Comparison of ENCODE assay signal across 28 cellular contexts in genomic region chr6:98260382-98260781, GRCh38.
"Had no signal": no experiment of that assay in that cellular context is flagged by ENCODE, and none has a peak within 500 bp of the region (broad histone marks: within the 10 kb centered on the region; RNA-seq: fewer than 3 reads in every experiment).

No MANE protein-coding gene starts in this region.

- H3K4me1 ChIP-seq: colonic mucosa, esophagus muscularis mucosa, esophagus squamous epithelium, foreskin keratinocyte, gastrocnemius medialis, gastroesophageal sphincter, heart left ventricle, heart right ventricle had no signal

- FAIRE-seq: colon, endometrium, endothelial cell of umbilical vein, frontal cortex had no signal

- H3K9me3 ChIP-seq: colonic mucosa, esophagus muscularis mucosa, esophagus squamous epithelium, gastrocnemius medialis, gastroesophageal sphincter, heart left ventricle, heart right ventricle had no signal

- H3K36me3 ChIP-seq: colonic mucosa, esophagus muscularis mucosa, esophagus squamous epithelium, gastrocnemius medialis, gastroesophageal sphincter, heart left ventricle, heart right ventricle had no signal

- ATAC-seq: effector memory CD8-positive, alpha-beta T cell; esophagus mucosa; foreskin keratinocyte; gastrocnemius medialis; gastroesophageal sphincter; heart left ventricle; heart right ventricle had no signal

- H3K27ac ChIP-seq: colonic mucosa, coronary artery, dorsolateral prefrontal cortex, epithelial cell of prostate, esophagus muscularis mucosa, esophagus squamous epithelium, foreskin keratinocyte, gastrocnemius medialis, gastroesophageal sphincter, heart left ventricle, heart right ventricle had no signal

- H3K4me3 ChIP-seq: colonic mucosa, coronary artery, dorsolateral prefrontal cortex, esophagus muscularis mucosa, esophagus squamous epithelium, gastrocnemius medialis, gastroesophageal sphincter, heart left ventricle, heart right ventricle had no signal

- DNase-seq: colonic mucosa; cortex of kidney; dermis blood vessel endothelial cell; dorsolateral prefrontal cortex; effector CD4-positive, alpha-beta T cell; effector CD8-positive, alpha-beta T cell; effector memory CD4-positive, alpha-beta T cell; effector memory CD8-positive, alpha-beta T cell; endodermal cell; erythroblast; esophagus squamous epithelium; foreskin fibroblast; foreskin keratinocyte; foreskin melanocyte; gastrocnemius medialis; glutamatergic neuron; head of caudate nucleus; heart left ventricle; heart right ventricle had no signal
